ENCODE assay signal across 10 cellular contexts in the genomic region with DNA sequence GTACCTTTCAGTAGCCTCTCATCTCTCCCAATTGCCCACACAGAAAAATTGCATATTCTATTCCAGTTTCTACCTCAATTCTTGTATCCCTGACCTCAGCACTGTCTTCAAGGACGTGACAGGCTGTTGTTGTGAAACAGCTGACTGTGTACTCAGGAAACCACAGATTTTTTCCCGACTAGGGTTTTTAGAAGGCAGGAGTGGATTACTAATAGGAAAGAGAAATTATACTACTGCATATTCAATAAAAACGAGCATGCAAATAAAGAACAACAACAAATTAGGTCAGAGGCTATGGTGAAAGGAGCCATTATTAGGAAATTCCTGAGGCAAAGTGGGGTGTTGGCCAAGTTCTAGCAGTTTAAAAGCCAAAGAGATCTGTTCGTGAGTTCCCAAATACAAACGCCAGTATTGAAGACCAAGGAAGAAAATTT.
DNase-seq lines count a peak whose midpoint lies in the region; ATAC-seq and TF ChIP-seq lines count a peak whose summit lies in the region.
"Had no signal": no experiment of that assay in that cellular context is flagged by ENCODE, and none has a peak within 500 bp of the region (broad histone marks: within the 10 kb centered on the region; RNA-seq: fewer than 3 reads in every experiment).

No MANE protein-coding gene starts in this region.

- CTCF ChIA-PET in activated CD8-positive, alpha-beta T cell treated with anti-CD3 and anti-CD28 coated beads for 36 hours (lab: Charles Lee), result no interaction called here

- DNase-seq in AG10803 (ENCODE audit: low read depth) (peak; percentile 71), fibroblast of villous mesenchyme (ENCODE audit: low read depth) (peak; percentile 71), occipital lobe (lab: John Stamatoyannopoulos, UW) (peak; percentile 28), NCI-H226 (no peak)
- no peak for DNase-seq in activated CD8-positive, alpha-beta T cell treated with anti-CD3 and anti-CD28 coated beads for 36 hours
- DNase-seq: SHP77 treated with DMSO at 0.1 percent for 48 hours had no signal

- intact Hi-C loops in activated CD8-positive, alpha-beta T cell treated with anti-CD3 and anti-CD28 coated beads for 36 hours (cut with micrococcal nuclease), result no loop called here

- H3K27ac Mint-ChIP-seq in activated T-helper 17 cell treated with anti-CD3 and anti-CD28 coated beads, Interleukin-2, amount 50 U/mL, for 72 hours, result no peak overlapping the region
- no peak overlapping the region for H3K27ac Mint-ChIP-seq in activated CD8-positive, alpha-beta T cell treated with anti-CD3 and anti-CD28 coated beads for 36 hours
- H3K27ac Mint-ChIP-seq: nephron had no signal

- TF ChIP-seq CTCF in AG10803 (conservative IDR thresholded peaks at IDR 0.05; ENCODE audit: low read length) (no peak), fibroblast of villous mesenchyme (IDR thresholded peaks at IDR 0.05; ENCODE audit: insufficient read depth, low read depth, low read length) (no peak)
- no peak for TF ChIP-seq CTCF in activated CD8-positive, alpha-beta T cell treated with anti-CD3 and anti-CD28 coated beads for 36 hours (IDR thresholded peaks at IDR 0.05)

- no peak overlapping the region for H3K4me3 Mint-ChIP-seq in activated T-helper 17 cell treated with anti-CD3 and anti-CD28 coated beads, Interleukin-2, amount 50 U/mL, for 72 hours
- no peak overlapping the region for H3K4me3 Mint-ChIP-seq in activated CD8-positive, alpha-beta T cell treated with anti-CD3 and anti-CD28 coated beads for 36 hours
- H3K4me3 Mint-ChIP-seq: nephron had no signal

- POLR2A ChIA-PET in activated CD8-positive, alpha-beta T cell treated with anti-CD3 and anti-CD28 coated beads for 36 hours (lab: Charles Lee), result no interaction called here

- H3K27me3 Mint-ChIP-seq in activated T-helper 17 cell treated with anti-CD3 and anti-CD28 coated beads, Interleukin-2, amount 50 U/mL, for 72 hours, result peaks cover 9% of the 10 kb centered on the region
- no peaks in the 10 kb centered on the region for H3K27me3 Mint-ChIP-seq in activated CD8-positive, alpha-beta T cell treated with anti-CD3 and anti-CD28 coated beads for 36 hours

- peak; percentile 51 for ATAC-seq in activated T-helper 17 cell treated with anti-CD3 and anti-CD28 coated beads, Interleukin-2, amount 50 U/mL, for 72 hours (replicated peaks)
- ATAC-seq in HG03196 (IDR thresholded peaks at IDR 0.05; ENCODE audit: unreplicated experiment) (no peak), GM21447 (IDR thresholded peaks at IDR 0.05; ENCODE audit: unreplicated experiment) (no peak)
- ATAC-seq in activated CD8-positive, alpha-beta T cell treated with anti-CD3 and anti-CD28 coated beads for 36 hours, result no peak

- H3K36me3 Mint-ChIP-seq in activated T-helper 17 cell treated with anti-CD3 and anti-CD28 coated beads, Interleukin-2, amount 50 U/mL, for 72 hours (ENCODE audit: low read depth), result no peaks in the 10 kb centered on the region
- H3K36me3 Mint-ChIP-seq in activated CD8-positive, alpha-beta T cell treated with anti-CD3 and anti-CD28 coated beads for 36 hours (ENCODE audit: low read depth), result no peaks in the 10 kb centered on the region

- no peaks in the 10 kb centered on the region for H3K9me3 Mint-ChIP-seq in activated T-helper 17 cell treated with anti-CD3 and anti-CD28 coated beads, Interleukin-2, amount 50 U/mL, for 72 hours
- H3K9me3 Mint-ChIP-seq in activated CD8-positive, alpha-beta T cell treated with anti-CD3 and anti-CD28 coated beads for 36 hours, result no peaks in the 10 kb centered on the region
- H3K9me3 Mint-ChIP-seq: nephron had no signal

- no peaks in the 10 kb centered on the region for H3K4me1 Mint-ChIP-seq in activated T-helper 17 cell treated with anti-CD3 and anti-CD28 coated beads, Interleukin-2, amount 50 U/mL, for 72 hours
- H3K4me1 Mint-ChIP-seq in activated CD8-positive, alpha-beta T cell treated with anti-CD3 and anti-CD28 coated beads for 36 hours (ENCODE audit: low read depth), result no peaks in the 10 kb centered on the region
- H3K4me1 Mint-ChIP-seq: nephron had no signal

- H3K4me3 ChIP-seq in AG10803 (ENCODE audit: low read length) (no peak overlapping the region; the same call in 1 of the 2 replicates), fibroblast of villous mesenchyme (ENCODE audit: low read depth, low read length) (no peak overlapping the region)

Comparison
In these comparisons a context has a peak if more than half of its experiments do, and no peak if none do; other contexts are left out.
1. DNase-seq: peak in AG10803 (single experiment), fibroblast of villous mesenchyme (single experiment) and occipital lobe (single experiment); none in NCI-H226 (single experiment) and activated CD8-positive, alpha-beta T cell treated with anti-CD3 and anti-CD28 coated beads for 36 hours (single experiment).